Comparison of ENCODE assay signal across 23 cellular contexts in the genomic region with DNA sequence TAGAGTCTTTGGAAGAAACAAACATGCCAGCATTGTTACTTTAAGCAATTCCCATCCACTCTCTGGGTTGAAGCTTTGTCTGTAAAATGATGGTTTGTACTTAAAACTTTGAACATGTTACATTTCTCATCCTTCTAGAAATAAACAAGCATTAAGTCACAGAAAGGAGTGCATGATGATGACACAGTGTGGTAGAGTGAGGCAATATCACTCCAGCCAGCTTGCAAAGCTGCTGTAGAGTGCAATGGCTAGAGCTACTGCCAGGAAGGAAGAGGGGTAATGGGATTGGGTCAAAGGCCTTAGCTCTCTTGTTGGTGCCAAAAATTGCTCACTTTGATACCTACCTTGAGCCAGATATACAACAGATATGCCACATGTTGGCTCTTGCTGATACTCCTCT. TPM values are rescaled to one million over a fixed set of nuclear protein-coding genes. Genes with fewer than 3 reads are reported as not detected.
DNase-seq lines count a peak whose midpoint lies in the region; ATAC-seq and TF ChIP-seq lines count a peak whose summit lies in the region.
"Had no signal": no experiment of that assay in that cellular context is flagged by ENCODE, and none has a peak within 500 bp of the region (broad histone marks: within the 10 kb centered on the region; RNA-seq: fewer than 3 reads in every experiment).

No MANE protein-coding gene starts in this region.

- no peak overlapping the region for H3K4me3 ChIP-seq in HL-60 (replicated peaks; ENCODE audit: insufficient read depth, low read length)
- no peak overlapping the region for H3K4me3 ChIP-seq in fibroblast of villous mesenchyme (ENCODE audit: low read depth, low read length)
- H3K4me3 ChIP-seq: adrenal gland, suprapubic skin, uterus had no signal

- CTCF ChIA-PET in activated CD8-positive, alpha-beta T cell treated with anti-CD3 and anti-CD28 coated beads, Interleukin-2, amount 10 ng/mL, durations not matched to agents 7 days and 5 days (lab: Charles Lee): interaction anchor here (0.9 to 1.4 kb wide), 2 partner anchors 340 to 376 kb away, joined by 4 to 9 read pairs; no protein-coding TSS in a partner anchor

- H3K27ac ChIP-seq in HL-60 (replicated peaks): no peak overlapping the region
- H3K27ac ChIP-seq: adrenal gland, suprapubic skin, uterus, WERI-Rb-1 had no signal

- POLR2A ChIA-PET in activated CD8-positive, alpha-beta T cell treated with anti-CD3 and anti-CD28 coated beads, Interleukin-2, amount 10 ng/mL, durations not matched to agents 7 days and 5 days (lab: Charles Lee): no interaction called here

- ATAC-seq in HG02938 (IDR thresholded peaks at IDR 0.05; ENCODE audit: unreplicated experiment) (no peak), HG02759 (IDR thresholded peaks at IDR 0.05; ENCODE audit: unreplicated experiment) (no peak)
- ATAC-seq in activated CD8-positive, alpha-beta T cell treated with anti-CD3 and anti-CD28 coated beads, Interleukin-2, amount 10 ng/mL, durations not matched to agents 7 days and 5 days: no peak
- ATAC-seq: PC-3, sciatic nerve had no signal

- no peaks in the 10 kb centered on the region for H3K36me3 Mint-ChIP-seq in activated CD8-positive, alpha-beta T cell treated with anti-CD3 and anti-CD28 coated beads, Interleukin-2, amount 10 ng/mL, durations not matched to agents 7 days and 5 days (ENCODE audit: low read depth)

- no peaks in the 10 kb centered on the region for H3K27me3 Mint-ChIP-seq in activated CD8-positive, alpha-beta T cell treated with anti-CD3 and anti-CD28 coated beads, Interleukin-2, amount 10 ng/mL, durations not matched to agents 7 days and 5 days (ENCODE audit: low read depth)

- DNase-seq in AG08395 (ENCODE audit: low spot score) (peak; percentile 8), HL-60 (ENCODE audit: low read depth in 1 of 2, low spot score in 1 of 2) (peak; percentile 39 to 44), amniotic epithelial cell (ENCODE audit: low read depth) (peak; percentile 63), fibroblast of villous mesenchyme (ENCODE audit: low read depth) (peak; percentile 47)
- DNase-seq in activated CD4-positive, alpha-beta T cell treated with anti-CD3 and anti-CD28 coated beads for 1 hour: no peak
- DNase-seq in activated CD8-positive, alpha-beta T cell treated with anti-CD3 and anti-CD28 coated beads, Interleukin-2, amount 10 ng/mL, durations not matched to agents 7 days and 5 days: no peak
- DNase-seq: ACHN; activated effector memory CD4-positive, alpha-beta T cell treated with Interleukin-2 at 50 U/mL for 16 hours; adrenal gland; CD4-positive, alpha-beta T cell; GF-D8; NCI-H1417; NCI-H510A treated with DMSO at 0.1 percent for 48 hours; PC-3; SHP77 treated with DMSO at 0.1 percent for 48 hours; uterus; WERI-Rb-1 had no signal

- no peaks in the 10 kb centered on the region for H3K27me3 ChIP-seq in HL-60 (ENCODE audit: insufficient read depth, poor library complexity, severe bottlenecking)
- H3K27me3 ChIP-seq: suprapubic skin, uterus had no signal

- no peaks in the 10 kb centered on the region for H3K4me1 Mint-ChIP-seq in activated CD8-positive, alpha-beta T cell treated with anti-CD3 and anti-CD28 coated beads, Interleukin-2, amount 10 ng/mL, durations not matched to agents 7 days and 5 days (ENCODE audit: low read depth)
- H3K4me1 Mint-ChIP-seq: nephron had no signal

- no peak overlapping the region for H3K27ac Mint-ChIP-seq in activated CD8-positive, alpha-beta T cell treated with anti-CD3 and anti-CD28 coated beads, Interleukin-2, amount 10 ng/mL, durations not matched to agents 7 days and 5 days
- H3K27ac Mint-ChIP-seq: CD4-positive, alpha-beta T cell; nephron; T-helper 1 cell treated with Interleukin-12 subunit alpha and Interleukin-12 subunit beta and Interleukin-4 antibody, amounts not matched to agents 30 μg/mL and 1 μg/mL, for 36 hours had no signal

- H3K4me3 Mint-ChIP-seq in activated CD8-positive, alpha-beta T cell treated with anti-CD3 and anti-CD28 coated beads, Interleukin-2, amount 10 ng/mL, durations not matched to agents 7 days and 5 days: no peak overlapping the region
- H3K4me3 Mint-ChIP-seq: CD4-positive, alpha-beta T cell; nephron; T-helper 1 cell treated with Interleukin-12 subunit alpha and Interleukin-12 subunit beta and Interleukin-4 antibody, amounts not matched to agents 30 μg/mL and 1 μg/mL, for 36 hours had no signal

- TF ChIP-seq CTCF in HL-60 (IDR thresholded peaks at IDR 0.05; ENCODE audit: insufficient read depth, low read length) (no peak), fibroblast of villous mesenchyme (IDR thresholded peaks at IDR 0.05; ENCODE audit: insufficient read depth, low read depth, low read length) (no peak)

- H3K9me3 Mint-ChIP-seq in activated CD8-positive, alpha-beta T cell treated with anti-CD3 and anti-CD28 coated beads, Interleukin-2, amount 10 ng/mL, durations not matched to agents 7 days and 5 days (ENCODE audit: insufficient read depth): no peaks in the 10 kb centered on the region
- H3K9me3 Mint-ChIP-seq: CD4-positive, alpha-beta T cell; nephron; T-helper 1 cell treated with Interleukin-12 subunit alpha and Interleukin-12 subunit beta and Interleukin-4 antibody, amounts not matched to agents 30 μg/mL and 1 μg/mL, for 36 hours had no signal

RNA-seq across cellular contexts. Expression of gene ENOX2, which starts 12.3 kb away (rescaled TPM):
- 8.1 and 9.5 TPM in 2 replicates for total RNA-seq in fibroblast of villous mesenchyme
- total RNA-seq in activated CD8-positive, alpha-beta T cell treated with anti-CD3 and anti-CD28 coated beads, Interleukin-2, amount 10 ng/mL, durations not matched to agents 7 days and 5 days: 10 to 100 TPM; 10.9 to 14.2 TPM

Comparison
In these comparisons a context has a peak if more than half of its experiments do, and no peak if none do; other contexts are left out.
1. DNase-seq: peak in AG08395 (single experiment), HL-60 (2 of 2), amniotic epithelial cell (single experiment) and fibroblast of villous mesenchyme (single experiment); none in activated CD4-positive, alpha-beta T cell treated with anti-CD3 and anti-CD28 coated beads for 1 hour (single experiment) and activated CD8-positive, alpha-beta T cell treated with anti-CD3 and anti-CD28 coated beads, Interleukin-2, amount 10 ng/mL, durations not matched to agents 7 days and 5 days (single experiment).